ENCODE assay signal across 32 cellular contexts in the genomic region with DNA sequence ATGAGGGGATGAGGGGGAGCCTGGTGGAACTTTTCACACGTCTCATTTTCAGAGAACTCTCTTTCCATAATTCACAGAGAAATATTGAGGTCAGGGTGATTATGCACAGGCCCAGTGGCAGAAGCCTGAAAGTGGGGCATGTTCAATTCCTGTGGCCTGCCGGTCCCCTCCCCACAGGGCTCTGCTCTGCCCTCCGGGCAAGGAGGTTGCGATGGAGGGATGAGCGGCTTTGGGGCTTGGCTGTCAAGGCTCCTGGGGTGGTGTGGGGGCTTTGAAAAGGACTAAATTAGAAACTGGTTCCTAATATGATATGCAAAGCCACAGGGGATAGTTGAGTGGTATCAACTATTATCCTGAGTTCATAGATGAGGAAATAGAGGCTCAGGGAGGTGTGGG. TPM values are rescaled to one million over a fixed set of nuclear protein-coding genes. Genes with fewer than 3 reads are reported as not detected.
"Had no signal": no experiment of that assay in that cellular context is flagged by ENCODE, and none has a peak within 500 bp of the region (broad histone marks: within the 10 kb centered on the region; RNA-seq: fewer than 3 reads in every experiment).

No MANE protein-coding gene starts in this region.

- H3K27ac ChIP-seq: adrenal gland, body of pancreas, colonic mucosa, dorsolateral prefrontal cortex had no signal

- H3K27me3 ChIP-seq: adrenal gland, body of pancreas, colonic mucosa, dorsolateral prefrontal cortex had no signal

- H3K9me3 ChIP-seq: adrenal gland, body of pancreas, colonic mucosa had no signal

- H3K4me3 ChIP-seq: adrenal gland, body of pancreas, colonic mucosa, dorsolateral prefrontal cortex had no signal

- H3K4me1 ChIP-seq: adrenal gland, body of pancreas, colonic mucosa had no signal

- DNase-seq: activated CD4-positive, alpha-beta memory T cell treated with anti-CD3 and anti-CD28 coated beads for 36 hours; activated CD4-positive, alpha-beta T cell treated with anti-CD3 and anti-CD28 coated beads for 36 hours; activated CD4-positive, alpha-beta T cell treated with anti-CD3 and anti-CD28 coated beads, Interleukin-2, amount 10 ng/mL, durations not matched to agents 24 days and 14 days; activated CD4-positive, CD25-positive, alpha-beta regulatory T cell; activated CD4-positive, CD25-positive, alpha-beta regulatory T cell treated with anti-CD3 and anti-CD28 coated beads, Interleukin-2, amount 50 U/mL, for 72 hours; activated CD8-positive, alpha-beta memory T cell treated with anti-CD3 and anti-CD28 coated beads, Interleukin-2, amount 10 ng/mL, durations not matched to agents 7 days and 5 days; activated CD8-positive, alpha-beta memory T cell treated with anti-CD3 and anti-CD28 coated beads, Interleukin-2, amount 50 U/mL, for 4 hours; activated CD8-positive, alpha-beta T cell treated with anti-CD3 and anti-CD28 coated beads, Interleukin-2, amount 10 ng/mL, durations not matched to agents 7 days and 5 days; activated effector memory CD4-positive, alpha-beta T cell treated with anti-CD3 and anti-CD28 coated beads, Interleukin-2, amount 50 U/mL, for 16 hours; activated naive CD4-positive, alpha-beta T cell treated with anti-CD3 and anti-CD28 coated beads for 36 hours; activated naive CD8-positive, alpha-beta T cell treated with anti-CD3 and anti-CD28 coated beads for 36 hours; activated naive CD8-positive, alpha-beta T cell treated with anti-CD3 and anti-CD28 coated beads, Interleukin-2, amount 50 U/mL, for 24 hours; activated T-cell treated with anti-CD3 and anti-CD28 coated beads, Interleukin-2, amount 50 U/mL, for 1 hour; activated T-cell treated with anti-CD3 and anti-CD28 coated beads, Interleukin-2, amount 50 U/mL, for 48 hours; adrenal gland; amygdala; aorta; body of pancreas; central memory CD4-positive, alpha-beta T cell; cerebellar nuclear complex; colonic mucosa; effector memory CD4-positive, alpha-beta T cell; endodermal cell; foreskin fibroblast; T-helper 2 cell had no signal

- H3K36me3 ChIP-seq: adrenal gland, colonic mucosa had no signal

- ATAC-seq: activated CD4-positive, alpha-beta T cell treated with anti-CD3 and anti-CD28 coated beads for 36 hours; activated CD8-positive, alpha-beta memory T cell treated with anti-CD3 and anti-CD28 coated beads, Interleukin-2, amount 10 ng/mL, durations not matched to agents 7 days and 5 days; activated CD8-positive, alpha-beta T cell treated with anti-CD3 and anti-CD28 coated beads, Interleukin-2, amount 10 ng/mL, durations not matched to agents 7 days and 5 days; activated naive CD8-positive, alpha-beta T cell treated with anti-CD3 and anti-CD28 coated beads, Interleukin-2, amount 50 U/mL, for 24 hours; body of pancreas; esophagus mucosa had no signal

RNA-seq across cellular contexts. Expression of a gene that starts 9.2 kb away (rescaled TPM):
- total RNA-seq: activated CD4-positive, alpha-beta memory T cell treated with anti-CD3 and anti-CD28 coated beads for 36 hours; activated CD4-positive, alpha-beta T cell treated with anti-CD3 and anti-CD28 coated beads for 36 hours; activated CD4-positive, alpha-beta T cell treated with anti-CD3 and anti-CD28 coated beads, Interleukin-2, amount 10 ng/mL, durations not matched to agents 24 days and 14 days; activated CD8-positive, alpha-beta memory T cell treated with anti-CD3 and anti-CD28 coated beads for 36 hours; activated CD8-positive, alpha-beta memory T cell treated with anti-CD3 and anti-CD28 coated beads, Interleukin-2, amount 10 ng/mL, durations not matched to agents 7 days and 5 days; activated CD8-positive, alpha-beta T cell treated with anti-CD3 and anti-CD28 coated beads, Interleukin-2, amount 10 ng/mL, durations not matched to agents 7 days and 5 days; activated naive CD4-positive, alpha-beta T cell treated with anti-CD3 and anti-CD28 coated beads for 36 hours; activated naive CD8-positive, alpha-beta T cell treated with anti-CD3 and anti-CD28 coated beads for 36 hours; activated T-helper 1 cell treated with anti-CD3 and anti-CD28 coated beads, Interleukin-12 subunit alpha, Interleukin-12 subunit beta, Interleukin-2, Interleukin-4 antibody, amounts not matched to agents 30 ng/mL and 10 ng/mL and 1 ng/mL, durations not matched to agents 14 hours and 24 hours and 36 hours; activated T-helper 2 cell treated with anti-CD3 and anti-CD28 coated beads, Interferon-gamma antibody, Interleukin-2, Interleukin-4, amounts not matched to agents 10 μg/mL and 5 μg/mL and 100 μg/mL, durations not matched to agents 14 hours and 24 hours and 36 hours; endodermal cell; epithelial cell of proximal tubule; esophagus mucosa; T-helper 1 cell treated with Interleukin-12 subunit alpha and Interleukin-12 subunit beta and Interleukin-4 antibody, amounts not matched to agents 30 ng/mL and 1 ng/mL, for 36 hours had no signal
